Comparison of ENCODE assay signal across 24 cellular contexts in genomic region chr2:33383838-33384237, GRCh38.
"Had no signal": no experiment of that assay in that cellular context is flagged by ENCODE, and none has a peak within 500 bp of the region (broad histone marks: within the 10 kb centered on the region; RNA-seq: fewer than 3 reads in every experiment).

No MANE protein-coding gene starts in this region.

- ATAC-seq: K562, Right ventricle myocardium inferior, SK-N-SH treated with all-trans-retinoic acid at 6 μM for 48 hours had no signal

- H3K4me2 ChIP-seq: KMS-11, PC-9 had no signal

- H3K4me3 ChIP-seq: K562, PC-9, Peyer's patch, SJCRH30 had no signal

- H2AFZ ChIP-seq: PC-9 had no signal

- H3K9ac ChIP-seq: KMS-11 had no signal

- H3K4me1 ChIP-seq: Peyer's patch had no signal

- DNase-seq: Kasumi-1; MV-4-11; NCI-H1048; NCI-H1105; NCI-H1417; NCI-H1436 treated with DMSO at 0.1 percent for 48 hours; NCI-H1694; NCI-H187 treated with DMSO at 0.1 percent for 48 hours; NCI-H2029 treated with DMSO at 0.1 percent for 48 hours; NCI-H2171 treated with DMSO at 0.1 percent for 48 hours; NCI-H2227 treated with DMSO at 0.1 percent for 48 hours; NCI-H524; NCI-H526 treated with DMSO at 0.1 percent for 48 hours; NCI-H774; NK-92 treated with Interleukin-12 subunit alpha and Interleukin-12 subunit beta, amount 100 ng/mL, for 24 hours; OCI-M1; PC-9; Peyer's patch; SHP77 treated with DMSO at 0.1 percent for 48 hours; SJCRH30 had no signal

- H3K36me3 ChIP-seq: Peyer's patch, SJCRH30 had no signal

- H3K27ac ChIP-seq: KMS-11, PC-9, Peyer's patch, SJCRH30 had no signal

- H3K27me3 ChIP-seq: Peyer's patch, SJCRH30 had no signal

- H3K9me3 ChIP-seq: Peyer's patch, SJCRH30 had no signal
